Comparison of ENCODE assay signal across 21 cellular contexts in genomic region chr7:142352543-142352942, GRCh38.
DNase-seq lines count a peak whose midpoint lies in the region; ATAC-seq and TF ChIP-seq lines count a peak whose summit lies in the region.
"Had no signal": no experiment of that assay in that cellular context is flagged by ENCODE, and none has a peak within 500 bp of the region (broad histone marks: within the 10 kb centered on the region; RNA-seq: fewer than 3 reads in every experiment).

No MANE protein-coding gene starts in this region.

- no peaks in the 10 kb centered on the region for H3K36me3 ChIP-seq in HEK293 (ENCODE audit: control insufficient read depth in 2 of 2, insufficient read depth in 1 of 2, low read length in 2 of 2)
- H3K36me3 ChIP-seq: brain microvascular endothelial cell, left ventricle myocardium inferior, neutrophil, spleen, tibial artery had no signal

- H3K4me1 Mint-ChIP-seq in activated CD4-positive, alpha-beta T cell treated with anti-CD3 and anti-CD28 coated beads, Interleukin-2, amount 10 ng/mL, durations not matched to agents 24 days and 14 days = peaks cover 14% of the 10 kb centered on the region
- H3K4me1 Mint-ChIP-seq in activated T-cell treated with anti-CD3 and anti-CD28 coated beads, Interleukin-2, amount 50 U/mL, for 72 hours (ENCODE audit: low read depth) = peaks cover 22% of the 10 kb centered on the region
- H3K4me1 Mint-ChIP-seq in naive thymus-derived CD8-positive, alpha-beta T cell = peaks cover 24 to 29% (median 26%) of the 10 kb centered on the region in 4 donors

- peak overlapping the region; percentile 35 for H3K27ac Mint-ChIP-seq in activated CD4-positive, alpha-beta T cell treated with anti-CD3 and anti-CD28 coated beads, Interleukin-2, amount 10 ng/mL, durations not matched to agents 24 days and 14 days
- H3K27ac Mint-ChIP-seq in activated T-cell treated with anti-CD3 and anti-CD28 coated beads, Interleukin-2, amount 50 U/mL, for 72 hours = peak overlapping the region; percentile 91
- peak overlapping the region in 9 of 10 donors; percentile 15 to 83 (median 54) for H3K27ac Mint-ChIP-seq in naive thymus-derived CD8-positive, alpha-beta T cell

- TF ChIP-seq CTCF in HEK293 (tag by site-specific recombination; IDR thresholded peaks at IDR 0.05) = no peak
- TF ChIP-seq CTCF in foreskin fibroblast (IDR thresholded peaks at IDR 0.05; ENCODE audit: low read depth, low read length) = no peak

- H3K4me3 Mint-ChIP-seq in activated CD4-positive, alpha-beta T cell treated with anti-CD3 and anti-CD28 coated beads, Interleukin-2, amount 10 ng/mL, durations not matched to agents 24 days and 14 days = peak overlapping the region; percentile 40
- H3K4me3 Mint-ChIP-seq in activated T-cell treated with anti-CD3 and anti-CD28 coated beads, Interleukin-2, amount 50 U/mL, for 72 hours = peak overlapping the region; percentile 18 to 73
- H3K4me3 Mint-ChIP-seq in naive thymus-derived CD8-positive, alpha-beta T cell = peak overlapping the region; percentile 12 to 87 (median 73)

- no peak overlapping the region for H3K27ac ChIP-seq in HEK293 (ENCODE audit: extremely low read depth, low read depth, low read length)
- H3K27ac ChIP-seq: A549, brain microvascular endothelial cell, left ventricle myocardium inferior, neutrophil, tibial artery had no signal

- peaks cover 10% of the 10 kb centered on the region for H3K27me3 Mint-ChIP-seq in activated CD4-positive, alpha-beta T cell treated with anti-CD3 and anti-CD28 coated beads, Interleukin-2, amount 10 ng/mL, durations not matched to agents 24 days and 14 days
- H3K27me3 Mint-ChIP-seq in activated T-cell treated with anti-CD3 and anti-CD28 coated beads, Interleukin-2, amount 50 U/mL, for 72 hours (ENCODE audit: low read depth) = peaks cover 23% of the 10 kb centered on the region
- peaks cover 0 to 8% (median 1%) of the 10 kb centered on the region in 5 donors for H3K27me3 Mint-ChIP-seq in naive thymus-derived CD8-positive, alpha-beta T cell

- no peak for DNase-seq in activated CD4-positive, alpha-beta T cell treated with anti-CD3 and anti-CD28 coated beads, Interleukin-2, amount 10 ng/mL, durations not matched to agents 24 days and 14 days
- DNase-seq in activated CD4-positive, alpha-beta T cell treated with anti-CD3 and anti-CD28 coated beads for 1 hour = no peak
- DNase-seq in activated T-cell treated with anti-CD3 and anti-CD28 coated beads, Interleukin-2, amount 50 U/mL, for 72 hours = no peak
- no peak for DNase-seq in naive thymus-derived CD8-positive, alpha-beta T cell
- no peak for DNase-seq in foreskin fibroblast
- no peak for DNase-seq in NCI-H146 treated with DMSO at 0.1 percent for 48 hours (lab: John Stamatoyannopoulos, UW; ENCODE audit: unreplicated experiment)
- DNase-seq: brain microvascular endothelial cell; C1 segment of cervical spinal cord; erythroblast; left ventricle myocardium inferior; MM.1S; NCI-H1930; NCI-H446; NK-92 treated with Interleukin-12 subunit alpha and Interleukin-12 subunit beta, amount 100 ng/mL, for 24 hours; SK-N-SH; spleen; tibial artery had no signal

- H3K36me3 Mint-ChIP-seq in activated CD4-positive, alpha-beta T cell treated with anti-CD3 and anti-CD28 coated beads, Interleukin-2, amount 10 ng/mL, durations not matched to agents 24 days and 14 days (ENCODE audit: low read depth) = no peaks in the 10 kb centered on the region
- H3K36me3 Mint-ChIP-seq in activated T-cell treated with anti-CD3 and anti-CD28 coated beads, Interleukin-2, amount 50 U/mL, for 72 hours (ENCODE audit: insufficient read depth in 2 of 2) = peaks cover 0 to 2% of the 10 kb centered on the region in 2 donors
- no peaks in the 10 kb centered on the region for H3K36me3 Mint-ChIP-seq in naive thymus-derived CD8-positive, alpha-beta T cell

- POLR2A ChIA-PET in HEK293 (lab: Yijun Ruan, JAX) = no interaction called here
- POLR2A ChIA-PET in naive thymus-derived CD8-positive, alpha-beta T cell (lab: Charles Lee) = interaction anchor here (1.2 to 2.1 kb wide), 4 partner anchors 10 to 455 kb away, joined by 3 to 20 read pairs (median 6); no protein-coding TSS in a partner anchor

- CTCF ChIA-PET in HEK293 (lab: Yijun Ruan, JAX) = interaction anchor here (0.5 to 4.2 kb wide), 9 partner anchors 13 to 580 kb away, joined by 3 to 25 read pairs (median 3); no protein-coding TSS in a partner anchor

- no peaks in the 10 kb centered on the region for H3K9me3 ChIP-seq in HEK293 (ENCODE audit: control insufficient read depth, insufficient read depth, low read depth, low read length)
- H3K9me3 ChIP-seq: A549, left ventricle myocardium inferior, neutrophil, SK-N-SH, spleen, tibial artery had no signal

- H3K4me1 ChIP-seq in HEK293 (ENCODE audit: control insufficient read depth, insufficient read depth, low read length) = no peaks in the 10 kb centered on the region
- H3K4me1 ChIP-seq: A549, left ventricle myocardium inferior, tibial artery had no signal

- ATAC-seq in activated T-cell treated with anti-CD3 and anti-CD28 coated beads, Interleukin-2, amount 50 U/mL, for 72 hours (replicated peaks in 1 of 2) = peak; percentile 15 to 65
- peak; percentile 51 to 62 for ATAC-seq in naive thymus-derived CD8-positive, alpha-beta T cell
- no peak for ATAC-seq in GM19452 (IDR thresholded peaks at IDR 0.05; ENCODE audit: unreplicated experiment)
- ATAC-seq: A549 had no signal

- H3K4me3 ChIP-seq in HEK293 (ENCODE audit: low read depth, low read length) (no peak overlapping the region), foreskin fibroblast (ENCODE audit: low read depth in 1 of 2, low read length in 2 of 2) (no peak overlapping the region)
- H3K4me3 ChIP-seq: A549, left ventricle myocardium inferior, spleen, tibial artery had no signal

- intact Hi-C loops in activated CD4-positive, alpha-beta T cell treated with anti-CD3 and anti-CD28 coated beads, Interleukin-2, amount 10 ng/mL, durations not matched to agents 24 days and 14 days (cut with micrococcal nuclease) = no loop called here

- H3K9me3 Mint-ChIP-seq in activated CD4-positive, alpha-beta T cell treated with anti-CD3 and anti-CD28 coated beads, Interleukin-2, amount 10 ng/mL, durations not matched to agents 24 days and 14 days = no peaks in the 10 kb centered on the region
- H3K9me3 Mint-ChIP-seq in activated T-cell treated with anti-CD3 and anti-CD28 coated beads, Interleukin-2, amount 50 U/mL, for 72 hours = no peaks in the 10 kb centered on the region
- no peaks in the 10 kb centered on the region for H3K9me3 Mint-ChIP-seq in naive thymus-derived CD8-positive, alpha-beta T cell

TF ChIP-seq in HEK293, 187 proteins besides CTCF, POLR2A, EP300 and RAD21:
- TF ChIP-seq ZNF221 (tag by site-specific recombination; IDR thresholded peaks at IDR 0.05; ENCODE audit: borderline replicate concordance) = no peak
- TF ChIP-seq, protein P1, sequence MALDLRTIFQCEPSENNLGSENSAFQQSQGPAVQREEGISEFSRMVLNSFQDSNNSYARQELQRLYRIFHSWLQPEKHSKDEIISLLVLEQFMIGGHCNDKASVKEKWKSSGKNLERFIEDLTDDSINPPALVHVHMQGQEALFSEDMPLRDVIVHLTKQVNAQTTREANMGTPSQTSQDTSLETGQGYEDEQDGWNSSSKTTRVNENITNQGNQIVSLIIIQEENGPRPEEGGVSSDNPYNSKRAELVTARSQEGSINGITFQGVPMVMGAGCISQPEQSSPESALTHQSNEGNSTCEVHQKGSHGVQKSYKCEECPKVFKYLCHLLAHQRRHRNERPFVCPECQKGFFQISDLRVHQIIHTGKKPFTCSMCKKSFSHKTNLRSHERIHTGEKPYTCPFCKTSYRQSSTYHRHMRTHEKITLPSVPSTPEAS (tag by site-specific recombination; IDR thresholded peaks at IDR 0.05) = 0 out of 2 replicates have a peak, but pooled peaks have one; percentile 38

Comparison
In these comparisons a context has a peak if more than half of its experiments do, and no peak if none do; other contexts are left out.
1. H3K27ac Mint-ChIP-seq: peak in every context shown above with its lines; median percentile 91 in activated T-cell treated with anti-CD3 and anti-CD28 coated beads, Interleukin-2, amount 50 U/mL, for 72 hours; 54 in naive thymus-derived CD8-positive, alpha-beta T cell; 35 in activated CD4-positive, alpha-beta T cell treated with anti-CD3 and anti-CD28 coated beads, Interleukin-2, amount 10 ng/mL, durations not matched to agents 24 days and 14 days.